Comparison of ENCODE assay signal across 8 cellular contexts in genomic region chr10:50622497-50623298, GRCh38. TPM values are rescaled to one million over a fixed set of nuclear protein-coding genes. Genes with fewer than 3 reads are reported as not detected.
DNase-seq lines count a peak whose midpoint lies in the region; ATAC-seq lines count a peak whose summit lies in the region.

No MANE protein-coding gene starts in this region.

- H3K4me1 Mint-ChIP-seq in activated CD4-positive, alpha-beta T cell treated with anti-CD3 and anti-CD28 coated beads for 36 hours, result peaks cover 45% of the 10 kb centered on the region

- CTCF ChIA-PET in activated CD4-positive, alpha-beta T cell treated with anti-CD3 and anti-CD28 coated beads for 36 hours (lab: Charles Lee), result interaction anchor here (0.5 to 4.4 kb wide), 8 partner anchors 10 to 124 kb away, joined by 3 to 19 read pairs (median 4); no protein-coding TSS in a partner anchor

- no peak for ATAC-seq in activated CD4-positive, alpha-beta T cell treated with anti-CD3 and anti-CD28 coated beads for 36 hours
- no peak for ATAC-seq in left lobe of liver
- no peak for ATAC-seq in HG02610 (IDR thresholded peaks at IDR 0.05; ENCODE audit: unreplicated experiment)
- no peak for ATAC-seq in HG03521 (IDR thresholded peaks at IDR 0.05; ENCODE audit: unreplicated experiment)

- H3K9me3 Mint-ChIP-seq in activated CD4-positive, alpha-beta T cell treated with anti-CD3 and anti-CD28 coated beads for 36 hours (ENCODE audit: low read depth), result no peaks in the 10 kb centered on the region

- peak; percentile 39 for DNase-seq in CD1c-positive myeloid dendritic cell (ENCODE audit: extremely low spot score)
- DNase-seq in HuH-7 (ENCODE audit: low spot score), result peak; percentile 24
- DNase-seq in activated CD4-positive, alpha-beta T cell treated with anti-CD3 and anti-CD28 coated beads for 36 hours, result peak; percentile 49
- DNase-seq in dedifferentiated amniotic fluid mesenchymal stem cell (ENCODE audit: extremely low spot score), result peak; percentile 43
- peak; percentile 59 for DNase-seq in left lobe of liver (ENCODE audit: low spot score)
- peak; percentile 17 for DNase-seq in stimulated activated CD8-positive, alpha-beta memory T cell treated with anti-CD3 and anti-CD28 coated beads, Interleukin-12 subunit alpha, Interleukin-12 subunit beta, amount 100 ng/mL, for 4 hours (ENCODE audit: low read depth)

- POLR2A ChIA-PET in activated CD4-positive, alpha-beta T cell treated with anti-CD3 and anti-CD28 coated beads for 36 hours (lab: Charles Lee), result interaction anchor here (0.8 kb wide), 1 partner anchor 202 kb away, joined by 3 read pairs; no protein-coding TSS in a partner anchor

- no peaks in the 10 kb centered on the region for H3K36me3 Mint-ChIP-seq in activated CD4-positive, alpha-beta T cell treated with anti-CD3 and anti-CD28 coated beads for 36 hours (ENCODE audit: low read depth)

- H3K27ac Mint-ChIP-seq in activated CD4-positive, alpha-beta T cell treated with anti-CD3 and anti-CD28 coated beads for 36 hours, result peak overlapping the region; percentile 86

- peak overlapping the region; percentile 78 for H3K4me3 Mint-ChIP-seq in activated CD4-positive, alpha-beta T cell treated with anti-CD3 and anti-CD28 coated beads for 36 hours

- H3K27me3 Mint-ChIP-seq in activated CD4-positive, alpha-beta T cell treated with anti-CD3 and anti-CD28 coated beads for 36 hours, result no peaks in the 10 kb centered on the region

- intact Hi-C loops in activated CD4-positive, alpha-beta T cell treated with anti-CD3 and anti-CD28 coated beads for 36 hours (cut with DNase I, micrococcal nuclease), result loop anchor here (1.0 to 5.0 kb wide), 3 partner anchors 80 to 204 kb away; no protein-coding TSS in a partner anchor

RNA-seq across cellular contexts. Expression of gene SGMS1, which starts 1.1 kb away (rescaled TPM):
- 1 to 10 TPM; 7.5 to 9.0 TPM for total RNA-seq in activated CD4-positive, alpha-beta T cell treated with anti-CD3 and anti-CD28 coated beads for 36 hours
- 17.4 TPM for total RNA-seq in left lobe of liver
